ENCODE assay signal across 10 cellular contexts in the genomic region with DNA sequence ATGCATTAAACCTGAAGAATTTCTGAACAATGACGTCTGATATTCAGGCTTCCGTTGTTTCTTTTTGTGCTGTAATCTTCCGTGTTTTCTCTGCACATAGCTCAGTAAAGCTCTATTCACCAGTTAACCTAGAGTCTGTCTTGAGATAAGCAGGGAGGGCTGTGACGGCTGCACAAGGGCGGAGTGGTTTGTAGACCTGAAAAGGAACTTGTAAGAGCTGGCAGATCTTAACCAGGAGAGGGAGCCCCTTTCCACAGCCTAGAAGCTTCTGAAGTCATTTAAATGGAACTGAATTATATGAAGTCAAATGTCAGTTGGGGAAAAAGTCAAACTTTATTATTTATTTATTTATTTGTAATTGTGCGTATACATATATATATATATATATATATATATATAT. TPM values are rescaled to one million over a fixed set of nuclear protein-coding genes. Genes with fewer than 3 reads are reported as not detected.
DNase-seq lines count a peak whose midpoint lies in the region; TF ChIP-seq lines count a peak whose summit lies in the region.
"Had no signal": no experiment of that assay in that cellular context is flagged by ENCODE, and none has a peak within 500 bp of the region (broad histone marks: within the 10 kb centered on the region; RNA-seq: fewer than 3 reads in every experiment).

No MANE protein-coding gene starts in this region.

- no peak overlapping the region for H3K4me2 ChIP-seq in neural cell (ENCODE audit: low read length)

- H3K27me3 ChIP-seq in dorsolateral prefrontal cortex (peaks cover 0 to 3% (median 0%) of the 10 kb centered on the region in 45 donors), neural cell (ENCODE audit: insufficient read depth, low read depth, low read length) (no peaks in the 10 kb centered on the region)

- H3F3A ChIP-seq in neural cell (ENCODE audit: insufficient read depth, low read length, poor library complexity, severe bottlenecking): no peaks in the 10 kb centered on the region

- no peak overlapping the region for H3K9ac ChIP-seq in neural cell (ENCODE audit: low read length)

- no peak for TF ChIP-seq EP300 in neural cell (conservative IDR thresholded peaks at IDR 0.05; ENCODE audit: poor library complexity, severe bottlenecking)

- DNase-seq in ELR (ENCODE audit: low read depth) (peak; percentile 5), NAMALWA (ENCODE audit: low spot score) (peak; percentile 5), dorsolateral prefrontal cortex (peak in 3 of 10 donors; percentile 10 to 50 (median 46)), GM19240 (ENCODE audit: insufficient read length, low spot score) (no peak), cortex of kidney (lab: John Stamatoyannopoulos, UW) (no peak), NCI-H446 treated with DMSO at 0.1 percent for 48 hours (lab: John Stamatoyannopoulos, UW) (no peak)
- DNase-seq in stimulated activated naive CD4-positive, alpha-beta T cell treated with Interleukin-2 at 50 U/mL for 16 hours (lab: John Stamatoyannopoulos, UW): no peak
- DNase-seq: activated effector memory CD4-positive, alpha-beta T cell treated with anti-CD3 and anti-CD28 coated beads, Interleukin-2, amount 50 U/mL, for 16 hours; foreskin melanocyte had no signal

- H3K27ac ChIP-seq in dorsolateral prefrontal cortex (peak overlapping the region in 11 of 59 donors; percentile 1 to 75 (median 55)), neural cell (ENCODE audit: low read length) (no peak overlapping the region)

- H3K4me3 ChIP-seq in dorsolateral prefrontal cortex (no peak overlapping the region), neural cell (ENCODE audit: low read length) (no peak overlapping the region)

- no peaks in the 10 kb centered on the region for H3K79me2 ChIP-seq in neural cell (replicated peaks; ENCODE audit: insufficient read depth, low read length)

- no peaks in the 10 kb centered on the region for H3K9me3 ChIP-seq in neural cell (ENCODE audit: low read length)

- TF ChIP-seq CTCF in dorsolateral prefrontal cortex (IDR thresholded peaks at IDR 0.05 in 54 of 56, conservative IDR thresholded peaks at IDR 0.05 in 2 of 56; ENCODE audit: low read depth in 1 of 56, partially characterized antibody in 56 of 56): peak in 50 of 56 donors; percentile 19 to 80 (median 48)
- TF ChIP-seq CTCF in neural cell (IDR thresholded peaks at IDR 0.05; ENCODE audit: poor library complexity, severe bottlenecking): peak; percentile 35

- no peaks in the 10 kb centered on the region for H4K20me1 ChIP-seq in neural cell (ENCODE audit: insufficient read depth)

- TF ChIP-seq RAD21 in neural cell (conservative IDR thresholded peaks at IDR 0.05): no peak

- intact Hi-C loops in dorsolateral prefrontal cortex (cut with DNase I): loop anchor here (2.0 kb wide), 1 partner anchor 88 kb away; no protein-coding TSS in a partner anchor

- H3K9me2 ChIP-seq in neural cell (ENCODE audit: insufficient read depth, low read length): no peaks in the 10 kb centered on the region

- no peak overlapping the region for H2AFZ ChIP-seq in neural cell (ENCODE audit: low read depth, low read length)

- H3K36me3 ChIP-seq in neural cell (ENCODE audit: insufficient read depth, low read length): no peaks in the 10 kb centered on the region

TF ChIP-seq in neural cell, 6 proteins besides CTCF, POLR2A, EP300 and RAD21:
- TF ChIP-seq POLR2AphosphoS5 (IDR thresholded peaks at IDR 0.05): no peak
- TF ChIP-seq SMC3 (conservative IDR thresholded peaks at IDR 0.05; ENCODE audit: poor library complexity): no peak
- TF ChIP-seq MXI1 (conservative IDR thresholded peaks at IDR 0.05; ENCODE audit: poor library complexity, severe bottlenecking): no peak
- TF ChIP-seq TAF1 (IDR thresholded peaks at IDR 0.05; ENCODE audit: low read depth): no peak
- TF ChIP-seq EZH2 (IDR thresholded peaks at IDR 0.05; ENCODE audit: borderline replicate concordance, insufficient read depth, low read length, poor library complexity, severe bottlenecking): no peak
- TF ChIP-seq, protein P1, sequence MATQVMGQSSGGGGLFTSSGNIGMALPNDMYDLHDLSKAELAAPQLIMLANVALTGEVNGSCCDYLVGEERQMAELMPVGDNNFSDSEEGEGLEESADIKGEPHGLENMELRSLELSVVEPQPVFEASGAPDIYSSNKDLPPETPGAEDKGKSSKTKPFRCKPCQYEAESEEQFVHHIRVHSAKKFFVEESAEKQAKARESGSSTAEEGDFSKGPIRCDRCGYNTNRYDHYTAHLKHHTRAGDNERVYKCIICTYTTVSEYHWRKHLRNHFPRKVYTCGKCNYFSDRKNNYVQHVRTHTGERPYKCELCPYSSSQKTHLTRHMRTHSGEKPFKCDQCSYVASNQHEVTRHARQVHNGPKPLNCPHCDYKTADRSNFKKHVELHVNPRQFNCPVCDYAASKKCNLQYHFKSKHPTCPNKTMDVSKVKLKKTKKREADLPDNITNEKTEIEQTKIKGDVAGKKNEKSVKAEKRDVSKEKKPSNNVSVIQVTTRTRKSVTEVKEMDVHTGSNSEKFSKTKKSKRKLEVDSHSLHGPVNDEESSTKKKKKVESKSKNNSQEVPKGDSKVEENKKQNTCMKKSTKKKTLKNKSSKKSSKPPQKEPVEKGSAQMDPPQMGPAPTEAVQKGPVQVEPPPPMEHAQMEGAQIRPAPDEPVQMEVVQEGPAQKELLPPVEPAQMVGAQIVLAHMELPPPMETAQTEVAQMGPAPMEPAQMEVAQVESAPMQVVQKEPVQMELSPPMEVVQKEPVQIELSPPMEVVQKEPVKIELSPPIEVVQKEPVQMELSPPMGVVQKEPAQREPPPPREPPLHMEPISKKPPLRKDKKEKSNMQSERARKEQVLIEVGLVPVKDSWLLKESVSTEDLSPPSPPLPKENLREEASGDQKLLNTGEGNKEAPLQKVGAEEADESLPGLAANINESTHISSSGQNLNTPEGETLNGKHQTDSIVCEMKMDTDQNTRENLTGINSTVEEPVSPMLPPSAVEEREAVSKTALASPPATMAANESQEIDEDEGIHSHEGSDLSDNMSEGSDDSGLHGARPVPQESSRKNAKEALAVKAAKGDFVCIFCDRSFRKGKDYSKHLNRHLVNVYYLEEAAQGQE (IDR thresholded peaks at IDR 0.05; ENCODE audit: borderline replicate concordance): no peak

RNA-seq across cellular contexts. Expression of a gene that starts 27.5 kb away (rescaled TPM):
- total RNA-seq in dorsolateral prefrontal cortex: 1 to 10 TPM in 1 of 120 experiments, under 1 TPM in 1, not detected in 118; 0.81 to 1.0 TPM
- not detected in 2 replicates for polyA plus RNA-seq in neural cell
- not detected in 2 replicates for polyA minus RNA-seq in neural cell

Comparison
In these comparisons a context has a peak if more than half of its experiments do, and no peak if none do; other contexts are left out.
1. DNase-seq: peak in ELR (single experiment) and NAMALWA (single experiment); none in stimulated activated naive CD4-positive, alpha-beta T cell treated with Interleukin-2 at 50 U/mL for 16 hours (single experiment), GM19240 (single experiment), cortex of kidney (single experiment) and NCI-H446 treated with DMSO at 0.1 percent for 48 hours (single experiment).